Comparison of ENCODE assay signal across 37 cellular contexts in genomic region chr7:157035979-157036378, GRCh38. TPM values are rescaled to one million over a fixed set of nuclear protein-coding genes. Genes with fewer than 3 reads are reported as not detected.
"Had no signal": no experiment of that assay in that cellular context is flagged by ENCODE, and none has a peak within 500 bp of the region (broad histone marks: within the 10 kb centered on the region; RNA-seq: fewer than 3 reads in every experiment).

No MANE protein-coding gene starts in this region.

- H3K36me3 ChIP-seq: MG63 had no signal

- DNase-seq: Karpas-422, Kasumi-1, MG63, MV-4-11, NCI-H1048, NCI-H1092, NCI-H1092 treated with DMSO at 0.1 percent for 48 hours, NCI-H1105, NCI-H1105 treated with DMSO at 0.1 percent for 48 hours, NCI-H1417, NCI-H1417 treated with DMSO at 0.1 percent for 48 hours, NCI-H1436, NCI-H1436 treated with DMSO at 0.1 percent for 48 hours, NCI-H146, NCI-H1694, NCI-H1694 treated with DMSO at 0.1 percent for 48 hours, NCI-H187, NCI-H187 treated with DMSO at 0.1 percent for 48 hours, NCI-H1930, NCI-H2029, NCI-H2029 treated with DMSO at 0.1 percent for 48 hours, NCI-H2081, NCI-H2081 treated with DMSO at 0.1 percent for 48 hours, NCI-H2107, NCI-H2171, NCI-H2171 treated with DMSO at 0.1 percent for 48 hours, NCI-H2227 treated with DMSO at 0.1 percent for 48 hours, NCI-H226, NCI-H345, NCI-H446, NCI-H446 treated with DMSO at 0.1 percent for 48 hours, NCI-H510A, NCI-H510A treated with DMSO at 0.1 percent for 48 hours, NCI-H524, NCI-H524 treated with DMSO at 0.1 percent for 48 hours had no signal

- H3K4me3 ChIP-seq: MG63 had no signal

- H3K27me3 ChIP-seq: MG63 had no signal

- H3K9me3 ChIP-seq: MG63 had no signal

RNA-seq across cellular contexts. Expression of gene MNX1, which starts 25.5 kb away (rescaled TPM):
- total RNA-seq: LHCN-M2, M059J had no signal
